ENCODE assay signal across 8 cellular contexts in genomic region chr19:2034729-2035589, GRCh38. TPM values are rescaled to one million over a fixed set of nuclear protein-coding genes. Genes with fewer than 3 reads are reported as not detected.
DNase-seq lines count a peak whose midpoint lies in the region; ATAC-seq, FAIRE-seq and TF ChIP-seq lines count a peak whose summit lies in the region.

No MANE protein-coding gene starts in this region.

- H3K4me3 ChIP-seq in Caco-2 (ENCODE audit: low read depth, low read length) (no peak overlapping the region), kidney (ENCODE audit: low read length in 2 of 2) (no peak overlapping the region)

- peaks cover 26% of the 10 kb centered on the region for H3K36me3 Mint-ChIP-seq in Caco-2 (ENCODE audit: insufficient read depth, unreplicated experiment)
- H3K36me3 Mint-ChIP-seq in stimulated activated naive B cell treated with anti-CD40 and anti-IgM and Interleukin-4, amounts not matched to agents 10 μg/mL and 1 μg/mL and 100 μg/mL, for 72 hours = peaks cover 21 to 25% of the 10 kb centered on the region in 2 donors

- H3K4me1 ChIP-seq in Caco-2 (no peaks in the 10 kb centered on the region), kidney (ENCODE audit: control insufficient read depth in 1 of 2, insufficient read depth in 1 of 2, low read depth in 1 of 2, low read length in 2 of 2) (peaks cover 9 to 21% of the 10 kb centered on the region in 2 donors)

- in situ Hi-C loops in ACHN (cut with HindIII; ENCODE audit: low pct_ligation_motif_present, low pct_unique_long_range_greater_than_20kb, low sequenced_read_pairs) = no loop called here

- no peak for FAIRE-seq in kidney (lab: Jason Lieb, UNC)

- H3K4me1 Mint-ChIP-seq in Caco-2 (ENCODE audit: low read depth, unreplicated experiment) = no peaks in the 10 kb centered on the region
- peaks cover 28 to 48% of the 10 kb centered on the region in 2 donors for H3K4me1 Mint-ChIP-seq in stimulated activated naive B cell treated with anti-CD40 and anti-IgM and Interleukin-4, amounts not matched to agents 10 μg/mL and 1 μg/mL and 100 μg/mL, for 72 hours

- no peaks in the 10 kb centered on the region for H3K9me3 Mint-ChIP-seq in Caco-2 (ENCODE audit: unreplicated experiment)
- peaks cover 5 to 7% of the 10 kb centered on the region in 2 donors for H3K9me3 Mint-ChIP-seq in stimulated activated naive B cell treated with anti-CD40 and anti-IgM and Interleukin-4, amounts not matched to agents 10 μg/mL and 1 μg/mL and 100 μg/mL, for 72 hours

- peak; percentile 38 to 61 for DNase-seq in Caco-2
- peak; percentile 36 for DNase-seq in NCI-H69 (lab: John Stamatoyannopoulos, UW)
- peak; percentile 33 for DNase-seq in activated T-helper 1 cell treated with Interleukin-2 at 50 U/mL for 16 hours (ENCODE audit: low read depth)
- peak; percentile 87 for DNase-seq in kidney
- peak; percentile 65 for DNase-seq in stimulated activated naive B cell treated with anti-CD40 and anti-IgM and Interleukin-4, amounts not matched to agents 10 μg/mL and 1 μg/mL and 100 μg/mL, for 72 hours
- no peak for DNase-seq in NCI-H187 treated with DMSO at 0.1 percent for 48 hours (lab: John Stamatoyannopoulos, UW)
- DNase-seq in NOMO-1 treated with DMSO at 0.1 percent for 48 hours (lab: John Stamatoyannopoulos, UW; ENCODE audit: unreplicated experiment) = no peak
- no peak for DNase-seq in ACHN

- intact Hi-C loops in Caco-2 (cut with micrococcal nuclease; ENCODE audit: unreplicated experiment) = no loop called here
- intact Hi-C loops in kidney (cut with DNase I) = no loop called here

- no peaks in the 10 kb centered on the region for H3K27me3 Mint-ChIP-seq in Caco-2 (ENCODE audit: insufficient read depth, unreplicated experiment)
- no peaks in the 10 kb centered on the region for H3K27me3 Mint-ChIP-seq in stimulated activated naive B cell treated with anti-CD40 and anti-IgM and Interleukin-4, amounts not matched to agents 10 μg/mL and 1 μg/mL and 100 μg/mL, for 72 hours

- CTCF ChIA-PET in Caco-2 (lab: Charles Lee) = no interaction called here

- peak; percentile 60 to 64 for ATAC-seq in stimulated activated naive B cell treated with anti-CD40 and anti-IgM and Interleukin-4, amounts not matched to agents 10 μg/mL and 1 μg/mL and 100 μg/mL, for 72 hours (replicated peaks)

- BruUV-seq in Caco-2 (replicated peaks; lab: Mats Ljungman, UMichigan) = no TSS peak

- no peaks in the 10 kb centered on the region; the same call in 1 of the 2 replicates for H3K36me3 ChIP-seq in Caco-2 (ENCODE audit: control insufficient read depth, insufficient read depth, low read length)
- H3K36me3 ChIP-seq in kidney (ENCODE audit: control insufficient read depth in 1 of 2, insufficient read depth in 2 of 2, low read length in 2 of 2) = peaks cover 0 to 5% of the 10 kb centered on the region in 2 donors

- POLR2A ChIA-PET in Caco-2 (lab: Charles Lee) = no interaction called here

- TF ChIP-seq CTCF in Caco-2 (IDR thresholded peaks at IDR 0.05; ENCODE audit: insufficient read depth in 1 of 2, low read depth in 1 of 2, low read length in 1 of 2, severe bottlenecking in 1 of 2, unreplicated experiment in 1 of 2) (no peak), kidney (IDR thresholded peaks at IDR 0.05; ENCODE audit: borderline replicate concordance, extremely low read depth, insufficient read depth) (no peak)

- H3K27me3 ChIP-seq in Caco-2 (replicated peaks; ENCODE audit: control insufficient read depth, insufficient read depth, low read length) = no peaks in the 10 kb centered on the region

- H3K27ac ChIP-seq in kidney (ENCODE audit: low read depth in 2 of 2, low read length in 2 of 2) = no peak overlapping the region

- no peak overlapping the region for H3K27ac Mint-ChIP-seq in Caco-2 (ENCODE audit: unreplicated experiment)
- peak overlapping the region; percentile 67 for H3K27ac Mint-ChIP-seq in stimulated activated naive B cell treated with anti-CD40 and anti-IgM and Interleukin-4, amounts not matched to agents 10 μg/mL and 1 μg/mL and 100 μg/mL, for 72 hours

- no peak overlapping the region for H3K4me3 Mint-ChIP-seq in Caco-2 (ENCODE audit: unreplicated experiment)
- H3K4me3 Mint-ChIP-seq in stimulated activated naive B cell treated with anti-CD40 and anti-IgM and Interleukin-4, amounts not matched to agents 10 μg/mL and 1 μg/mL and 100 μg/mL, for 72 hours = peak overlapping the region; percentile 5 to 52

- H3K9me3 ChIP-seq in Caco-2 = peaks cover 9% of the 10 kb centered on the region
- no peaks in the 10 kb centered on the region for H3K9me3 ChIP-seq in kidney (ENCODE audit: control insufficient read depth in 1 of 2, low read length in 2 of 2)

- H3K9ac ChIP-seq in kidney (ENCODE audit: low read length in 2 of 2) = no peak overlapping the region

RNA-seq across cellular contexts. Expression of gene MKNK2, which starts 16.1 kb away (rescaled TPM):
- 136 and 162 TPM in 2 replicates for total RNA-seq in Caco-2 (2022)
- total RNA-seq in kidney = 190 TPM
- 67.2 TPM for polyA plus RNA-seq in kidney (ENCODE audit: insufficient read depth, low read depth, low replicate concordance)

RNA-seq across cellular contexts. Expression of gene BTBD2, which starts 19.4 kb away (rescaled TPM):
- total RNA-seq in Caco-2 (2022) (47.0 and 52.2 TPM in 2 replicates), kidney (70.3 TPM)
- 57.0 TPM for polyA plus RNA-seq in kidney (ENCODE audit: insufficient read depth, low read depth, low replicate concordance)

Comparison
In these comparisons a context has a peak if more than half of its experiments do, and no peak if none do; other contexts are left out.
1. DNase-seq: peak in Caco-2 (2 of 2), NCI-H69 (single experiment), activated T-helper 1 cell treated with Interleukin-2 at 50 U/mL for 16 hours (single experiment), kidney (single experiment) and stimulated activated naive B cell treated with anti-CD40 and anti-IgM and Interleukin-4, amounts not matched to agents 10 μg/mL and 1 μg/mL and 100 μg/mL, for 72 hours (single experiment); none in NCI-H187 treated with DMSO at 0.1 percent for 48 hours (single experiment), NOMO-1 treated with DMSO at 0.1 percent for 48 hours (single experiment) and ACHN (single experiment).